1 cellular context compared by ENCODE assay signal in genomic region chr5:120160120-120160895, GRCh38.
TF ChIP-seq lines count a peak whose summit lies in the region.

No MANE protein-coding gene starts in this region.

TF ChIP-seq in HepG2, 621 proteins besides CTCF, POLR2A, EP300 and RAD21 (continued from another document):
- TF ChIP-seq, protein P1, sequence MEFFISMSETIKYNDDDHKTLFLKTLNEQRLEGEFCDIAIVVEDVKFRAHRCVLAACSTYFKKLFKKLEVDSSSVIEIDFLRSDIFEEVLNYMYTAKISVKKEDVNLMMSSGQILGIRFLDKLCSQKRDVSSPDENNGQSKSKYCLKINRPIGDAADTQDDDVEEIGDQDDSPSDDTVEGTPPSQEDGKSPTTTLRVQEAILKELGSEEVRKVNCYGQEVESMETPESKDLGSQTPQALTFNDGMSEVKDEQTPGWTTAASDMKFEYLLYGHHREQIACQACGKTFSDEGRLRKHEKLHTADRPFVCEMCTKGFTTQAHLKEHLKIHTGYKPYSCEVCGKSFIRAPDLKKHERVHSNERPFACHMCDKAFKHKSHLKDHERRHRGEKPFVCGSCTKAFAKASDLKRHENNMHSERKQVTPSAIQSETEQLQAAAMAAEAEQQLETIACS (CRISPR knock-in tag; IDR thresholded peaks at IDR 0.05), result no peak
- TF ChIP-seq, protein P2, sequence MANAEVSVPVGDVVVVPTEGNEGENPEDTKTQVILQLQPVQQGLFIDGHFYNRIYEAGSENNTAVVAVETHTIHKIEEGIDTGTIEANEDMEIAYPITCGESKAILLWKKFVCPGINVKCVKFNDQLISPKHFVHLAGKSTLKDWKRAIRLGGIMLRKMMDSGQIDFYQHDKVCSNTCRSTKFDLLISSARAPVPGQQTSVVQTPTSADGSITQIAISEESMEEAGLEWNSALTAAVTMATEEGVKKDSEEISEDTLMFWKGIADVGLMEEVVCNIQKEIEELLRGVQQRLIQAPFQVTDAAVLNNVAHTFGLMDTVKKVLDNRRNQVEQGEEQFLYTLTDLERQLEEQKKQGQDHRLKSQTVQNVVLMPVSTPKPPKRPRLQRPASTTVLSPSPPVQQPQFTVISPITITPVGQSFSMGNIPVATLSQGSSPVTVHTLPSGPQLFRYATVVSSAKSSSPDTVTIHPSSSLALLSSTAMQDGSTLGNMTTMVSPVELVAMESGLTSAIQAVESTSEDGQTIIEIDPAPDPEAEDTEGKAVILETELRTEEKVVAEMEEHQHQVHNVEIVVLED (CRISPR knock-in tag; IDR thresholded peaks at IDR 0.05; ENCODE audit: borderline replicate concordance), result no peak
- TF ChIP-seq, protein P3, sequence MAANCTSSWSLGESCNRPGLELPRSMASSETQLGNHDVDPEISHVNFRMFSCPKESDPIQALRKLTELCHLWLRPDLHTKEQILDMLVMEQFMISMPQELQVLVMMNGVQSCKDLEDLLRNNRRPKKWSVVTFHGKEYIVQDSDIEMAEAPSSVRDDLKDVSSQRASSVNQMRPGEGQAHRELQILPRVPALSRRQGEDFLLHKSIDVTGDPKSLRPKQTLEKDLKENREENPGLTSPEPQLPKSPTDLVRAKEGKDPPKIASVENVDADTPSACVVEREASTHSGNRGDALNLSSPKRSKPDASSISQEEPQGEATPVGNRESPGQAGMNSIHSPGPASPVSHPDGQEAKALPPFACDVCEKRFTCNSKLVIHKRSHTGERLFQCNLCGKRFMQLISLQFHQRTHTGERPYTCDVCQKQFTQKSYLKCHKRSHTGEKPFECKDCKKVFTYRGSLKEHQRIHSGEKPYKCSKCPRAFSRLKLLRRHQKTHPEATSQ (CRISPR knock-in tag; IDR thresholded peaks at IDR 0.05; ENCODE audit: borderline replicate concordance), result no peak
- TF ChIP-seq ATF1 (CRISPR knock-in tag; IDR thresholded peaks at IDR 0.05) (no peak), CAMTA2 (CRISPR knock-in tag; IDR thresholded peaks at IDR 0.05; ENCODE audit: borderline replicate concordance) (no peak), MAF1 (CRISPR knock-in tag; IDR thresholded peaks at IDR 0.05; ENCODE audit: borderline replicate concordance) (no peak), ZNF629 (CRISPR knock-in tag; conservative IDR thresholded peaks at IDR 0.05) (no peak), SRF (IDR thresholded peaks at IDR 0.05; ENCODE audit: low read depth, low read length) (no peak), MED1 (CRISPR knock-in tag; IDR thresholded peaks at IDR 0.05) (no peak), PAXIP1 (CRISPR knock-in tag; conservative IDR thresholded peaks at IDR 0.05) (no peak), IKZF1 (IDR thresholded peaks at IDR 0.05) (no peak), ZNF496 (CRISPR knock-in tag; IDR thresholded peaks at IDR 0.05; ENCODE audit: insufficient replicate concordance) (no peak), ZKSCAN8 (CRISPR knock-in tag; IDR thresholded peaks at IDR 0.05; ENCODE audit: borderline replicate concordance) (no peak), MTERF4 (CRISPR knock-in tag; IDR thresholded peaks at IDR 0.05) (no peak)
- TF ChIP-seq, protein P4, sequence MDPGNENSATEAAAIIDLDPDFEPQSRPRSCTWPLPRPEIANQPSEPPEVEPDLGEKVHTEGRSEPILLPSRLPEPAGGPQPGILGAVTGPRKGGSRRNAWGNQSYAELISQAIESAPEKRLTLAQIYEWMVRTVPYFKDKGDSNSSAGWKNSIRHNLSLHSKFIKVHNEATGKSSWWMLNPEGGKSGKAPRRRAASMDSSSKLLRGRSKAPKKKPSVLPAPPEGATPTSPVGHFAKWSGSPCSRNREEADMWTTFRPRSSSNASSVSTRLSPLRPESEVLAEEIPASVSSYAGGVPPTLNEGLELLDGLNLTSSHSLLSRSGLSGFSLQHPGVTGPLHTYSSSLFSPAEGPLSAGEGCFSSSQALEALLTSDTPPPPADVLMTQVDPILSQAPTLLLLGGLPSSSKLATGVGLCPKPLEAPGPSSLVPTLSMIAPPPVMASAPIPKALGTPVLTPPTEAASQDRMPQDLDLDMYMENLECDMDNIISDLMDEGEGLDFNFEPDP (CRISPR knock-in tag; conservative IDR thresholded peaks at IDR 0.05), result no peak
